Comparison of ENCODE assay signal across 13 cellular contexts in genomic region chr11:72583616-72584292, GRCh38.
DNase-seq lines count a peak whose midpoint lies in the region; ATAC-seq lines count a peak whose summit lies in the region.
"Had no signal": no experiment of that assay in that cellular context is flagged by ENCODE, and none has a peak within 500 bp of the region (broad histone marks: within the 10 kb centered on the region; RNA-seq: fewer than 3 reads in every experiment).

No MANE protein-coding gene starts in this region.

- peaks cover 21% of the 10 kb centered on the region for H3K27me3 Mint-ChIP-seq in activated T-cell treated with anti-CD3 and anti-CD28 coated beads, Interleukin-2, amount 50 U/mL, for 4 hours (ENCODE audit: low read depth)
- peaks cover 19% of the 10 kb centered on the region for H3K27me3 Mint-ChIP-seq in activated T-helper 17 cell treated with anti-CD3 and anti-CD28 coated beads, Interleukin-2, amount 50 U/mL, for 72 hours

- H3K4me3 ChIP-seq in iPS-11a (ENCODE audit: low read depth, low read length) (peak overlapping the region; percentile 30), skeletal muscle satellite cell (ENCODE audit: low read length) (no peak overlapping the region)
- H3K4me3 ChIP-seq: HAP-1 had no signal

- H3K4me3 Mint-ChIP-seq in activated T-cell treated with anti-CD3 and anti-CD28 coated beads, Interleukin-2, amount 50 U/mL, for 4 hours: peak overlapping the region; percentile 60
- H3K4me3 Mint-ChIP-seq in activated T-helper 17 cell treated with anti-CD3 and anti-CD28 coated beads, Interleukin-2, amount 50 U/mL, for 72 hours: peak overlapping the region; percentile 80

- H3K36me3 Mint-ChIP-seq in activated T-cell treated with anti-CD3 and anti-CD28 coated beads, Interleukin-2, amount 50 U/mL, for 4 hours (ENCODE audit: insufficient read depth): peaks cover 4% of the 10 kb centered on the region
- no peaks in the 10 kb centered on the region for H3K36me3 Mint-ChIP-seq in activated T-helper 17 cell treated with anti-CD3 and anti-CD28 coated beads, Interleukin-2, amount 50 U/mL, for 72 hours (ENCODE audit: low read depth)

- H3K4me2 ChIP-seq in skeletal muscle satellite cell (ENCODE audit: low read length): peak overlapping the region; percentile 67

- H3K4me1 Mint-ChIP-seq in activated T-cell treated with anti-CD3 and anti-CD28 coated beads, Interleukin-2, amount 50 U/mL, for 4 hours (ENCODE audit: low read depth): peaks cover 19% of the 10 kb centered on the region
- peaks cover 12% of the 10 kb centered on the region for H3K4me1 Mint-ChIP-seq in activated T-helper 17 cell treated with anti-CD3 and anti-CD28 coated beads, Interleukin-2, amount 50 U/mL, for 72 hours

- peaks cover 76% of the 10 kb centered on the region for H3K27me3 ChIP-seq in skeletal muscle satellite cell (ENCODE audit: control insufficient read depth, insufficient read depth, low read length)

- H3K9me3 Mint-ChIP-seq in activated T-cell treated with anti-CD3 and anti-CD28 coated beads, Interleukin-2, amount 50 U/mL, for 4 hours: no peaks in the 10 kb centered on the region
- H3K9me3 Mint-ChIP-seq in activated T-helper 17 cell treated with anti-CD3 and anti-CD28 coated beads, Interleukin-2, amount 50 U/mL, for 72 hours: no peaks in the 10 kb centered on the region

- no peaks in the 10 kb centered on the region for H3K36me3 ChIP-seq in skeletal muscle satellite cell (ENCODE audit: insufficient read depth, low read length)
- H3K36me3 ChIP-seq: HAP-1, neutrophil had no signal

- H3K9ac ChIP-seq in skeletal muscle satellite cell (ENCODE audit: low read depth, low read length): no peak overlapping the region

- no peak overlapping the region for H3K27ac Mint-ChIP-seq in activated T-helper 17 cell treated with anti-CD3 and anti-CD28 coated beads, Interleukin-2, amount 50 U/mL, for 72 hours

- H3K4me1 ChIP-seq in skeletal muscle satellite cell (ENCODE audit: control insufficient read depth, insufficient read depth, low read length): no peaks in the 10 kb centered on the region
- H3K4me1 ChIP-seq: HAP-1 had no signal

- DNase-seq in activated T-cell treated with anti-CD3 and anti-CD28 coated beads, Interleukin-2, amount 50 U/mL, for 4 hours: no peak
- DNase-seq in activated T-cell treated with anti-CD3 and anti-CD28 coated beads for 4 hours (no peak), GOT3 (lab: John Stamatoyannopoulos, UW) (no peak), NCI-H2196 (lab: John Stamatoyannopoulos, UW; ENCODE audit: unreplicated experiment) (no peak)
- DNase-seq: esophagus squamous epithelium, NCI-H1092, NCI-H510A treated with DMSO at 0.1 percent for 48 hours had no signal

- no peaks in the 10 kb centered on the region for H3K9me3 ChIP-seq in skeletal muscle satellite cell (replicated peaks; ENCODE audit: low read length)
- H3K9me3 ChIP-seq: esophagus squamous epithelium, HAP-1, neutrophil had no signal

- no peak for ATAC-seq in activated T-cell treated with anti-CD3 and anti-CD28 coated beads, Interleukin-2, amount 50 U/mL, for 4 hours
- ATAC-seq in activated T-helper 17 cell treated with anti-CD3 and anti-CD28 coated beads, Interleukin-2, amount 50 U/mL, for 72 hours (replicated peaks): no peak
- ATAC-seq in GM21576 (IDR thresholded peaks at IDR 0.05; ENCODE audit: unreplicated experiment): no peak
